In the genomic region with DNA sequence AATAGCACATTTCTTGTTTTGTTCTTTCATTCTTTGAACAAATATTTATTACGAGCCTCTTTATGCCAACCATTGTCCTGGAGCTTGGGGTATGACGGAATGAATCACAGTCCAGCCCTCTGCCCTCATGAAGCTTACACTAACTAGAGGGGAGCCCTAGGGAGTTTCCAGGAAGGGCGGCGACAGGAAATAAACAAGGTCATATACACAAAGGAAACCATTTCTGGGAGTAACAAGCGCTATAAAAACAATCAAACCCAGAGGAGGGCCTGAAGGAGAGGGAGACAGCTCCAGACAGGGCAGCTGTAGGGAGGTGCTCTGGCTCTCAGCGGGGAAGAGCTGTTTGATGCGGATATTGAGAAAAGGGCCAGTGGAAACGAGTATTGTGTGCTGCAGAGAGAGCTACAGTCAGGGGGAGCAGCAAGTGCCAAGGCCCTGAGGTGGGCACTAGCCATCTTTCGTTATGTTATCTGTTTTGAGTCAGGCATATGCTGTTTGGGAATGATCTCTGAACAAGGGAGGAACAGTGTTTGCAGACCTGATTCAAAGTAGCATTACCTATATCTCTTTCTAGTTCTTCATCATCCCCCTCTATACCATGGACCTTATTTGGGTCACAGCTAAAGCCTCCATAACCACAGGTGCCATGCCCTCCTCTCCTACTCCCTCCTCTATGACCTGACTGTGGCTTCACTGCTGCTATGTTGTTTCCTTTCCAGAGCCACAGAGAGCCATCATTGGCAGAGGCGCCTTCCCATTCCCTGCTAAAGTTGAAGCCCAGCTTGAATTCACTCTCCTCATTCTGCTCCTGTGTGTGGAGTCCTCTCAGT, we compare ENCODE assay signal across 14 cellular contexts. TPM values are rescaled to one million over a fixed set of nuclear protein-coding genes. Genes with fewer than 3 reads are reported as not detected.
A peak's percentile ranks its signal among the peaks of the same experiment; 100 is the strongest.
DNase-seq lines count a peak whose midpoint lies in the region; ATAC-seq and TF ChIP-seq lines count a peak whose summit lies in the region.
"Had no signal": no experiment of that assay in that cellular context is flagged by ENCODE, and none has a peak within 500 bp of the region (broad histone marks: within the 10 kb centered on the region; RNA-seq: fewer than 3 reads in every experiment).

No MANE protein-coding gene starts in this region.

- H3K36me3 ChIP-seq in HEK293 (ENCODE audit: control insufficient read depth in 2 of 2, insufficient read depth in 1 of 2, low read length in 2 of 2), result no peaks in the 10 kb centered on the region

- peaks cover 15% of the 10 kb centered on the region for H3K4me1 Mint-ChIP-seq in WTC11
- H3K4me1 Mint-ChIP-seq: nephron had no signal

- intact Hi-C loops in left ventricle myocardium superior (cut with micrococcal nuclease), result no loop called here
- intact Hi-C loops in sciatic nerve (cut with DNase I), result no loop called here

- TF ChIP-seq CTCF in HEK293 (tag by site-specific recombination; IDR thresholded peaks at IDR 0.05) (no peak), WTC11 (IDR thresholded peaks at IDR 0.05) (no peak)

- H3K4me3 Mint-ChIP-seq in WTC11, result no peak overlapping the region
- H3K4me3 Mint-ChIP-seq: brain, nephron had no signal

- H3K9me3 Mint-ChIP-seq in WTC11, result no peaks in the 10 kb centered on the region
- H3K9me3 Mint-ChIP-seq: nephron had no signal

- no peaks in the 10 kb centered on the region for H3K9me3 ChIP-seq in HEK293 (ENCODE audit: control insufficient read depth, insufficient read depth, low read depth, low read length)

- POLR2A ChIA-PET in HEK293 (lab: Yijun Ruan, JAX), result no interaction called here
- POLR2A ChIA-PET in WTC11 (lab: Charles Lee), result no interaction called here

- H3K36me3 Mint-ChIP-seq in WTC11, result no peaks in the 10 kb centered on the region
- H3K36me3 Mint-ChIP-seq: brain had no signal

- 0 out of 2 replicates have a peak, but pooled peaks cover 3% of the 10 kb centered on the region for H3K4me1 ChIP-seq in HEK293 (ENCODE audit: control insufficient read depth, insufficient read depth, low read length)

- DNase-seq in WTC11 (ENCODE audit: low spot score) (no peak), left ventricle myocardium superior (no peak), sciatic nerve (ENCODE audit: low spot score) (no peak), hepatic stellate cell (ENCODE audit: low spot score) (no peak), NCI-H2081 (lab: John Stamatoyannopoulos, UW) (no peak)
- no peak for DNase-seq in stimulated activated CD4-positive, alpha-beta T cell treated with anti-CD3 and anti-CD28 coated beads, Interleukin-15, amount 100 ng/mL, for 24 hours
- DNase-seq: Calu3; NCI-H2107; PC-3; stimulated activated naive CD4-positive, alpha-beta T cell had no signal

- H3K27me3 Mint-ChIP-seq in WTC11 (ENCODE audit: low read depth), result no peaks in the 10 kb centered on the region; the same call in 1 of the 2 replicates

- H3K27ac Mint-ChIP-seq in WTC11, result no peak overlapping the region
- H3K27ac Mint-ChIP-seq: brain, nephron had no signal

- CTCF ChIA-PET in HEK293 (lab: Yijun Ruan, JAX), result interaction anchor here (0.5 to 2.8 kb wide), 8 partner anchors 10 to 239 kb away, joined by 3 to 8 read pairs (median 4); no protein-coding TSS in a partner anchor
- CTCF ChIA-PET in WTC11 (lab: Charles Lee), result interaction anchor here (0.7 to 2.5 kb wide), 8 partner anchors 9 to 219 kb away, joined by 3 to 11 read pairs (median 4); no protein-coding TSS in a partner anchor

- ATAC-seq in WTC11 (peak; percentile 74), left ventricle myocardium superior (peak; percentile 55), sciatic nerve (peak; percentile 90)
- ATAC-seq: PC-3 had no signal

- no peak overlapping the region for H3K27ac ChIP-seq in HEK293 (ENCODE audit: extremely low read depth, low read depth, low read length)
- H3K27ac ChIP-seq: KMS-11 had no signal

- no peak overlapping the region for H3K4me3 ChIP-seq in HEK293 (ENCODE audit: low read depth, low read length)

TF ChIP-seq in HEK293, 187 proteins besides CTCF, POLR2A, EP300 and RAD21 (continues in another document):
- TF ChIP-seq ZNF423 (tag by site-specific recombination; IDR thresholded peaks at IDR 0.05) (0 out of 2 replicates have a peak, but pooled peaks have one; percentile 42), ZIC2 (tag by site-specific recombination; IDR thresholded peaks at IDR 0.05) (peak; percentile 84), ZBTB8A (tag by site-specific recombination; IDR thresholded peaks at IDR 0.05) (peak; percentile 32), WT1 (tag by site-specific recombination; IDR thresholded peaks at IDR 0.05) (peak; percentile 100), ZNF600 (tag by site-specific recombination; IDR thresholded peaks at IDR 0.05) (peak; percentile 66; the same call in 1 of the 2 replicates), ZNF623 (tag by site-specific recombination; IDR thresholded peaks at IDR 0.05) (peak; percentile 74), ZNF121 (tag by site-specific recombination; IDR thresholded peaks at IDR 0.05) (0 out of 2 replicates have a peak, but pooled peaks have one; percentile 28), ZNF624 (tag by site-specific recombination; IDR thresholded peaks at IDR 0.05) (no peak), ZNF350 (tag by site-specific recombination; IDR thresholded peaks at IDR 0.05) (no peak), YY1 (tag by site-specific recombination; IDR thresholded peaks at IDR 0.05) (no peak), FEZF1 (tag by site-specific recombination; IDR thresholded peaks at IDR 0.05) (peak; percentile 58), ZNF214 (tag by site-specific recombination; IDR thresholded peaks at IDR 0.05; ENCODE audit: borderline replicate concordance) (no peak), KLF1 (tag by site-specific recombination; IDR thresholded peaks at IDR 0.05) (peak; percentile 87), IKZF3 (tag by site-specific recombination; IDR thresholded peaks at IDR 0.05) (0 out of 2 replicates have a peak, but pooled peaks have one; percentile 12), ZNF664 (tag by site-specific recombination; IDR thresholded peaks at IDR 0.05) (no peak)
- TF ChIP-seq, protein P1, sequence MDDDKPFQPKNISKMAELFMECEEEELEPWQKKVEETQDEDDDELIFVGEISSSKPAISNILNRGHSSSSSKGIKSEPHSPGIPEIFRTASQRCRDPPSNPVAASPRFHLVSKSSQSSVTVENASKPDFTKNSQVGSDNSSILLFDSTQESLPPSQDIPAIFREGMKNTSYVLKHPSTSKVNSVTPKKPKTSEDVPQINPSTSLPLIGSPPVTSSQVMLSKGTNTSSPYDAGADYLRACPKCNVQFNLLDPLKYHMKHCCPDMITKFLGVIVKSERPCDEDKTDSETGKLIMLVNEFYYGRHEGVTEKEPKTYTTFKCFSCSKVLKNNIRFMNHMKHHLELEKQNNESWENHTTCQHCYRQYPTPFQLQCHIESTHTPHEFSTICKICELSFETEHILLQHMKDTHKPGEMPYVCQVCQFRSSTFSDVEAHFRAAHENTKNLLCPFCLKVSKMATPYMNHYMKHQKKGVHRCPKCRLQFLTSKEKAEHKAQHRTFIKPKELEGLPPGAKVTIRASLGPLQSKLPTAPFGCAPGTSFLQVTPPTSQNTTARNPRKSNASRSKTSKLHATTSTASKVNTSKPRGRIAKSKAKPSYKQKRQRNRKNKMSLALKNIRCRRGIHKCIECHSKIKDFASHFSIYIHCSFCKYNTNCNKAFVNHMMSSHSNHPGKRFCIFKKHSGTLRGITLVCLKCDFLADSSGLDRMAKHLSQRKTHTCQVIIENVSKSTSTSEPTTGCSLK (tag by site-specific recombination; IDR thresholded peaks at IDR 0.05), result no peak

TF ChIP-seq in WTC11, 78 proteins besides CTCF, POLR2A, EP300 and RAD21:
- TF ChIP-seq MYBL2 (CRISPR knock-in tag; IDR thresholded peaks at IDR 0.05) (no peak), TEAD4 (CRISPR knock-in tag; IDR thresholded peaks at IDR 0.05) (no peak), FOXP1 (CRISPR knock-in tag; IDR thresholded peaks at IDR 0.05; ENCODE audit: borderline replicate concordance) (no peak), TP53 (CRISPR knock-in tag; IDR thresholded peaks at IDR 0.05) (no peak), NFATC4 (CRISPR knock-in tag; IDR thresholded peaks at IDR 0.05) (no peak)
- TF ChIP-seq, protein P2, sequence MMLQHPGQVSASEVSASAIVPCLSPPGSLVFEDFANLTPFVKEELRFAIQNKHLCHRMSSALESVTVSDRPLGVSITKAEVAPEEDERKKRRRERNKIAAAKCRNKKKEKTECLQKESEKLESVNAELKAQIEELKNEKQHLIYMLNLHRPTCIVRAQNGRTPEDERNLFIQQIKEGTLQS (CRISPR knock-in tag; conservative IDR thresholded peaks at IDR 0.05), result no peak
- TF ChIP-seq, protein P3, sequence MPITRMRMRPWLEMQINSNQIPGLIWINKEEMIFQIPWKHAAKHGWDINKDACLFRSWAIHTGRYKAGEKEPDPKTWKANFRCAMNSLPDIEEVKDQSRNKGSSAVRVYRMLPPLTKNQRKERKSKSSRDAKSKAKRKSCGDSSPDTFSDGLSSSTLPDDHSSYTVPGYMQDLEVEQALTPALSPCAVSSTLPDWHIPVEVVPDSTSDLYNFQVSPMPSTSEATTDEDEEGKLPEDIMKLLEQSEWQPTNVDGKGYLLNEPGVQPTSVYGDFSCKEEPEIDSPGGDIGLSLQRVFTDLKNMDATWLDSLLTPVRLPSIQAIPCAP (CRISPR knock-in tag; IDR thresholded peaks at IDR 0.05), result no peak

RNA-seq across cellular contexts. Expression of gene ZBTB16, which starts 15.3 kb away (rescaled TPM):
- total RNA-seq in WTC11 (2021) (0.34 to 0.57 TPM (median 0.55 TPM) in 3 replicates), left ventricle myocardium superior (67.3 TPM), sciatic nerve (22.7 TPM)
- total RNA-seq: Calu3, PC-3 had no signal

Comparison
In these comparisons a context has a peak if more than half of its experiments do, and no peak if none do; other contexts are left out.
1. RNA of gene ZBTB16, which starts 15.3 kb away (total RNA-seq): 67.3 TPM in left ventricle myocardium superior (single experiment) and 22.7 TPM in sciatic nerve (single experiment); 0.34 to 0.57 TPM in WTC11; every median in the first group is over 10 times any median in the second.
2. Of the 8 proteins assayed by ChIP-seq in both HEK293 and WTC11: peak only in HEK293: ZNF121 and ZNF423; only in WTC11: none; in both: none; in neither: 6.
3. Peak in every context shown above with its lines, with median percentiles within 50 percentile points of each other: ATAC-seq.